Comparison of ENCODE assay signal across 19 cellular contexts in the genomic region with DNA sequence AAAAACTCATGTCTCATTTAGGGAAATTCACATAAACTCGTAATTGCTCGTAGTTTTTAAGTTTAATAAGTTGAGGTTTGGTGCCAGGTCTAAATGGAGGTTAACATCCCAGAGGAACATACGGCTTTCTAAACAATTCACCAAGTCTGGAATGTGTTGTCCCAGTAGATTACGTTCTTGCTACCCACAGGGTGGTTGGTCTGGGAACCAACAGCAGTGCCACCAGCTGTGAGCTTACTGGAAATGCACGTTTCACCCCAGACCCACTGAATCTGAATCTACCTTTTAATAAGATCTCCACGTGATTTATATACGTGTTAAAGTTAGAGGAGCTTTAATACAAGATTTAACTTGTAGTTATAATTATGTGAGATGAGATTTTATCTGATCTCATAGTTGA.
A peak's percentile ranks its signal among the peaks of the same experiment; 100 is the strongest.
DNase-seq lines count a peak whose midpoint lies in the region; ATAC-seq, FAIRE-seq and TF ChIP-seq lines count a peak whose summit lies in the region.
"Had no signal": no experiment of that assay in that cellular context is flagged by ENCODE, and none has a peak within 500 bp of the region (broad histone marks: within the 10 kb centered on the region; RNA-seq: fewer than 3 reads in every experiment).

No MANE protein-coding gene starts in this region.

- FAIRE-seq in HepG2 (lab: Jason Lieb, UNC): no peak
- FAIRE-seq: GM12878 had no signal

- 15% methylated on average over 7 of the region's 7 CpGs for WGBS in HepG2 (ENCODE audit: low lambda C conversion rate)
- WGBS in right lobe of liver (ENCODE audit: insufficient coverage, low coverage, low lambda C conversion rate, missing lambda C conversion rate): 64% methylated on average over 7 of the region's 7 CpGs

- H2AFZ ChIP-seq in HepG2 (ENCODE audit: low read length): no peak overlapping the region

- H3K9ac ChIP-seq in HepG2 (ENCODE audit: insufficient read depth, low read depth, low read length): no peak overlapping the region

- in situ Hi-C loops in HepG2 (cut with HindIII; ENCODE audit: extremely low pct_ligation_motif_present, low pct_unique_long_range_greater_than_20kb): no loop called here

- no peak overlapping the region for H3K4me3 ChIP-seq in HepG2 (replicated peaks in 1 of 3; ENCODE audit: insufficient read depth in 1 of 3, low read depth in 2 of 3, low read length in 3 of 3)
- H3K4me3 ChIP-seq in right lobe of liver: no peak overlapping the region
- H3K4me3 ChIP-seq: GM12878, SJCRH30, thyroid gland had no signal

- intact Hi-C loops in HepG2 (cut with micrococcal nuclease; ENCODE audit: unreplicated experiment): no loop called here
- intact Hi-C loops in right lobe of liver (cut with DNase I): no loop called here

- H3K36me3 ChIP-seq in HepG2 (replicated peaks in 1 of 2; ENCODE audit: control insufficient read depth in 1 of 2, insufficient read depth in 2 of 2, low read length in 2 of 2): no peaks in the 10 kb centered on the region
- H3K36me3 ChIP-seq in right lobe of liver: no peaks in the 10 kb centered on the region
- H3K36me3 ChIP-seq: SJCRH30, thyroid gland had no signal

- TF ChIP-seq EP300 in HepG2 (IDR thresholded peaks at IDR 0.05; ENCODE audit: low read depth in 2 of 2, low read length in 2 of 2) (no peak), HepG2 (CRISPR knock-in tag; IDR thresholded peaks at IDR 0.05; ENCODE audit: borderline replicate concordance) (no peak)

- H3K79me2 ChIP-seq in HepG2 (ENCODE audit: insufficient read depth, low read length): no peaks in the 10 kb centered on the region

- ATAC-seq in HepG2: no peak
- no peak for ATAC-seq in right lobe of liver
- ATAC-seq: activated T-cell treated with anti-CD3 and anti-CD28 coated beads, Interleukin-2, amount 50 U/mL, for 72 hours; GM12878 had no signal

- no peaks in the 10 kb centered on the region for H4K20me1 ChIP-seq in HepG2 (ENCODE audit: insufficient read depth, low read length)

- no peak for TF ChIP-seq POLR2A in HepG2 (IDR thresholded peaks at IDR 0.05; ENCODE audit: insufficient read depth in 1 of 2, low read depth in 2 of 2, low read length in 2 of 2)
- TF ChIP-seq POLR2A in right lobe of liver (IDR thresholded peaks at IDR 0.05): no peak

- TF ChIP-seq RAD21 in HepG2 (CRISPR knock-in tag; IDR thresholded peaks at IDR 0.05): no peak

- H3K27ac ChIP-seq in HepG2 (ENCODE audit: extremely low read length, insufficient read depth, low read length): no peak overlapping the region
- no peak overlapping the region for H3K27ac ChIP-seq in right lobe of liver
- H3K27ac ChIP-seq: SJCRH30, thyroid gland had no signal

- H3K9me3 ChIP-seq in HepG2 (ENCODE audit: low read length) (no peaks in the 10 kb centered on the region), right lobe of liver (no peaks in the 10 kb centered on the region)
- H3K9me3 ChIP-seq: SJCRH30, thyroid gland had no signal

- peaks cover 6% of the 10 kb centered on the region for H3K4me1 ChIP-seq in HepG2 (ENCODE audit: insufficient read depth, low read length)
- no peaks in the 10 kb centered on the region for H3K4me1 ChIP-seq in right lobe of liver
- H3K4me1 ChIP-seq: thyroid gland had no signal

- no peak overlapping the region for H3K4me2 ChIP-seq in HepG2 (ENCODE audit: low read depth, low read length)

- CTCF ChIA-PET in HepG2 (lab: Yijun Ruan, JAX; ENCODE audit: low intra/inter-chr PET ratio, low total read pairs): no interaction called here

- POLR2A ChIA-PET in HepG2 (lab: Yijun Ruan, JAX): no interaction called here

- DNase-seq in HepG2 (ENCODE audit: low spot score) (no peak), right lobe of liver (no peak), NCI-H69 (lab: John Stamatoyannopoulos, UW) (peak; percentile 11), dermis blood vessel endothelial cell (peak; percentile 1), NCI-H82 (lab: John Stamatoyannopoulos, UW) (no peak), DMS79 treated with DMSO at 0.1 percent for 48 hours (lab: John Stamatoyannopoulos, UW) (no peak), AML-193 (lab: John Stamatoyannopoulos, UW) (no peak)
- DNase-seq in activated naive CD4-positive, alpha-beta T cell treated with Interleukin-2 at 50 U/mL for 16 hours: no peak
- DNase-seq: activated CD4-positive, CD25-positive, alpha-beta regulatory T cell treated with anti-CD3 and anti-CD28 coated beads, Interleukin-2, amount 50 U/mL, for 72 hours; activated CD8-positive, alpha-beta memory T cell treated with anti-CD3 and anti-CD28 coated beads for 24 hours; activated naive CD8-positive, alpha-beta T cell treated with anti-CD3 and anti-CD28 coated beads, Interleukin-2, amount 10 ng/mL, durations not matched to agents 7 days and 5 days; activated T-cell treated with anti-CD3 and anti-CD28 coated beads, Interleukin-2, amount 50 U/mL, for 72 hours; effector CD4-positive, alpha-beta T cell; GF-D8; NCI-H2029 treated with DMSO at 0.1 percent for 48 hours; NCI-H510A; SJCRH30; thyroid gland had no signal

- H3K27me3 ChIP-seq in HepG2 (ENCODE audit: control insufficient read depth in 1 of 2, insufficient read depth in 2 of 2, low read length in 2 of 2) (no peaks in the 10 kb centered on the region), right lobe of liver (no peaks in the 10 kb centered on the region)
- H3K27me3 ChIP-seq: SJCRH30, thyroid gland had no signal

- BruUV-seq in HepG2 (replicated peaks; lab: Mats Ljungman, UMichigan): no TSS peak

- no peak for TF ChIP-seq CTCF in HepG2 (CRISPR knock-in tag; IDR thresholded peaks at IDR 0.05)
- TF ChIP-seq CTCF in right lobe of liver (IDR thresholded peaks at IDR 0.05): no peak

TF ChIP-seq in HepG2, 621 proteins besides CTCF, POLR2A, EP300 and RAD21:
- TF ChIP-seq PAX8 (CRISPR knock-in tag; IDR thresholded peaks at IDR 0.05; ENCODE audit: borderline replicate concordance) (no peak), STAG1 (CRISPR knock-in tag; IDR thresholded peaks at IDR 0.05) (0 out of 2 replicates have a peak, but pooled peaks have one; percentile 12)

Comparison
In these comparisons a context has a peak if more than half of its experiments do, and no peak if none do; other contexts are left out.
1. DNase-seq: peak in NCI-H69 (single experiment) and dermis blood vessel endothelial cell (single experiment); none in HepG2 (single experiment), right lobe of liver (0 of 3), NCI-H82 (single experiment), DMS79 treated with DMSO at 0.1 percent for 48 hours (single experiment), activated naive CD4-positive, alpha-beta T cell treated with Interleukin-2 at 50 U/mL for 16 hours (single experiment) and AML-193 (0 of 2).